9 cellular contexts compared by ENCODE assay signal in the genomic region with DNA sequence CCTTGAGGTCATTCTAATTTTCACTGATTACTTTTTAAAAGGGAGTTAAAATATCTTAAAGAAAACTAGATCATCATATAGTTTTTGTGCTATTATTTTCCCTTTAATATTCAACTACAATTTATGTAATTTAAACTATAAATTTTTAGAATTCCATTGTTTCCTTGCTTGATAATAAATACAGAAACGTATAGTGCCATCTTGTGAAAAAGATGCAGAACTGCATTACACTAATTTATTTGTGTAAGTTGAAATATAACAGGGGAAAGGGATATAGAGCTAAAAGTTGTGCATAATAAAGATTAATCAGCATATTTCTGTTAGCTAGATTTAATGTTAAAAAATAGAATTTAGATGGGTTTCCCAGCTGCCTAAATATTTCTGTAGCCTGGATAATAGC.
DNase-seq lines count a peak whose midpoint lies in the region; ATAC-seq, FAIRE-seq and TF ChIP-seq lines count a peak whose summit lies in the region.
"Had no signal": no experiment of that assay in that cellular context is flagged by ENCODE, and none has a peak within 500 bp of the region (broad histone marks: within the 10 kb centered on the region; RNA-seq: fewer than 3 reads in every experiment).

No MANE protein-coding gene starts in this region.

- no peak overlapping the region for H3K4me2 ChIP-seq in Loucy (ENCODE audit: low read depth, low read length, poor library complexity, severe bottlenecking)

- H3K4me3 ChIP-seq in Loucy (ENCODE audit: low read length, poor library complexity, severe bottlenecking) (no peak overlapping the region), adrenal gland (no peak overlapping the region), H7 (ENCODE audit: insufficient read depth, low read depth, low read length) (no peak overlapping the region)

- no peaks in the 10 kb centered on the region for H3K79me2 ChIP-seq in Loucy (ENCODE audit: insufficient read depth, low read length)

- H3K36me3 ChIP-seq in Loucy (ENCODE audit: insufficient read depth, low read length) (no peaks in the 10 kb centered on the region), adrenal gland (replicated peaks in 1 of 2) (no peaks in the 10 kb centered on the region), H7 (replicated peaks; ENCODE audit: control insufficient read depth, insufficient read depth, low read length) (no peaks in the 10 kb centered on the region)

- FAIRE-seq in D721Med (lab: Jason Lieb, UNC), result no peak

- no peaks in the 10 kb centered on the region for H3K9me2 ChIP-seq in Loucy (replicated peaks; ENCODE audit: low read depth, low read length)

- DNase-seq in D721Med (ENCODE audit: insufficient read length, low spot score), result no peak
- no peak for DNase-seq in adrenal gland
- DNase-seq in lung microvascular endothelial cell (ENCODE audit: low read depth in 2 of 2), result peak; percentile 9 to 31
- no peak for DNase-seq in caudate nucleus (lab: John Stamatoyannopoulos, UW)
- no peak for DNase-seq in H7
- DNase-seq in DMS153 (lab: John Stamatoyannopoulos, UW), result no peak
- DNase-seq: naive B cell had no signal

- no peak for ATAC-seq in HG02571 (IDR thresholded peaks at IDR 0.05; ENCODE audit: unreplicated experiment)

- H3K27me3 ChIP-seq in Loucy (ENCODE audit: insufficient read depth, low read length, poor library complexity, severe bottlenecking), result no peaks in the 10 kb centered on the region
- no peaks in the 10 kb centered on the region for H3K27me3 ChIP-seq in adrenal gland
- H3K27me3 ChIP-seq in H7 (ENCODE audit: control insufficient read depth, insufficient read depth, low read length), result no peaks in the 10 kb centered on the region

- H4K20me1 ChIP-seq in Loucy (ENCODE audit: insufficient read depth, low read length, poor library complexity, severe bottlenecking), result no peaks in the 10 kb centered on the region

- intact Hi-C loops in adrenal gland (cut with DNase I), result loop anchor here in 1 of 2 donors (10.0 kb wide), 1 partner anchor 99 kb away; no protein-coding TSS in a partner anchor

- H3K27ac ChIP-seq in adrenal gland (no peak overlapping the region), caudate nucleus (ENCODE audit: low read depth, low read length) (no peak overlapping the region)

- no peak for TF ChIP-seq POLR2A in adrenal gland (IDR thresholded peaks at IDR 0.05)

- TF ChIP-seq CTCF in D721Med (IDR thresholded peaks at IDR 0.05; ENCODE audit: insufficient read depth, missing control alignments) (peak; percentile 72), Loucy (conservative IDR thresholded peaks at IDR 0.05; ENCODE audit: low read length) (peak; percentile 81), adrenal gland (IDR thresholded peaks at IDR 0.05) (peak; percentile 29 to 66 (median 56))

- no peak overlapping the region for H3K9ac ChIP-seq in Loucy (ENCODE audit: low read depth, low read length, poor library complexity, severe bottlenecking)

- H3F3A ChIP-seq in Loucy (ENCODE audit: low read depth), result no peaks in the 10 kb centered on the region

- WGBS in adrenal gland, 4 donors, result 0 to 2% (median 0%) methylated on average over 1 of the region's 1 CpG

- H3K4me1 ChIP-seq in Loucy (ENCODE audit: insufficient read depth, low read length, poor library complexity, severe bottlenecking) (peaks cover 7% of the 10 kb centered on the region), adrenal gland (replicated peaks in 1 of 2) (peaks cover 0 to 4% of the 10 kb centered on the region in 2 donors)

- H3K9me3 ChIP-seq in Loucy (ENCODE audit: insufficient read depth, low read depth, low read length) (peaks cover 5% of the 10 kb centered on the region; the same call in 1 of the 2 replicates), adrenal gland (replicated peaks in 1 of 3) (no peaks in the 10 kb centered on the region)

- H2AFZ ChIP-seq in Loucy (ENCODE audit: low read length), result no peak overlapping the region

Comparison
In these comparisons a context has a peak if more than half of its experiments do, and no peak if none do; other contexts are left out.
1. DNase-seq: peak in lung microvascular endothelial cell (2 of 2); none in D721Med (single experiment), adrenal gland (0 of 7), caudate nucleus (0 of 61), H7 (single experiment) and DMS153 (single experiment).
2. Peak in every context shown above with its lines, with median percentiles within 50 percentile points of each other: CTCF ChIP-seq.